In the genomic region with DNA sequence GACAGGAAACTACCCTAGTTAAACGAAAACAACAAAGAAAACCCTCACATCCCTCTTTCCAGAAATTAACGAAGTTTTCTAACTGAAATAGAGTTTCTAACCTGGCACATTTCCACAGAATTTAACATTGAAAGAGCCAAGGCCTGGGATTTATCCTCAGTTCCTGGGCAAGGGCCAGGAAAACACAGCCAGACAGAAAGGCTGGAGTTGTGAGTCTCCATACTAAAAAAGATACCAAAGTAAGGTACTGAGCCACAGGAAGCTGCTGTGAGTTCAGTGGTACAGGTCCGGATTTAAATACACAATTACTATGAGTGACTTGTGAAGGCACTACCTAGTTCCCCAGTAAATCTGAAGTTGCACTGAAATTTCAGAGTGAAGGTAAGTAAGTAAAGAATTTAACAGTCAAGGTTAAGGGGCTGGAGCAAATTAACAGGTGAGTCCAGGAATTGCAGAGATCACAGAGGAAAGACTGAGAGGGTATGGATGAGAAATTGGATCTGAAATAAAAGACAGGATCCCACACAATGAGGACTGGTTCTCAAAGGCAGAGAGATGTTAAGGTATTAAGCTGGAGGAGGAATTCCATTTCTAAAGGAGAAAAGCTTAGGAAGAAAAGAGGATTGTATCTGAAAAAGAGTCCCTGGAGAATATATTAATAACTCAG, we compare ENCODE assay signal across 8 cellular contexts. TPM values are rescaled to one million over a fixed set of nuclear protein-coding genes. Genes with fewer than 3 reads are reported as not detected.
DNase-seq lines count a peak whose midpoint lies in the region; ATAC-seq lines count a peak whose summit lies in the region.

No MANE protein-coding gene starts in this region.

- no peaks in the 10 kb centered on the region for H3K9me3 ChIP-seq in skeletal muscle tissue (ENCODE audit: control insufficient read depth in 3 of 3, low read length in 3 of 3)

- intact Hi-C loops in activated CD4-positive, alpha-beta T cell treated with anti-CD3 and anti-CD28 coated beads, Interleukin-2, amount 10 ng/mL, durations not matched to agents 24 days and 14 days (cut with micrococcal nuclease): loop anchor here (1.0 to 5.0 kb wide), 4 partner anchors 30 to 98 kb away; partner anchors contain the start of genes PIAS3 and RBM8A

- H3K9ac ChIP-seq in skeletal muscle tissue (ENCODE audit: low read depth in 1 of 3, low read length in 3 of 3): peak overlapping the region; percentile 76 to 92 (median 79)

- no peak for ATAC-seq in activated naive CD8-positive, alpha-beta T cell treated with anti-CD3 and anti-CD28 coated beads, Interleukin-2, amount 50 U/mL, for 24 hours
- no peak for ATAC-seq in GM21576 (IDR thresholded peaks at IDR 0.05; ENCODE audit: unreplicated experiment)

- H3K4me3 ChIP-seq in iPS-11a (ENCODE audit: low read depth, low read length): peak overlapping the region; percentile 72
- H3K4me3 ChIP-seq in skeletal muscle tissue (ENCODE audit: low read length in 3 of 3): peak overlapping the region; percentile 69 to 84 (median 77)

- no peaks in the 10 kb centered on the region for H3K36me3 ChIP-seq in skeletal muscle tissue (ENCODE audit: control insufficient read depth in 3 of 3, insufficient read depth in 3 of 3, low read length in 3 of 3)

- no peaks in the 10 kb centered on the region for H3K27me3 Mint-ChIP-seq in activated CD4-positive, alpha-beta T cell treated with anti-CD3 and anti-CD28 coated beads, Interleukin-2, amount 10 ng/mL, durations not matched to agents 24 days and 14 days
- H3K27me3 Mint-ChIP-seq in activated naive CD8-positive, alpha-beta T cell treated with anti-CD3 and anti-CD28 coated beads, Interleukin-2, amount 50 U/mL, for 24 hours: no peaks in the 10 kb centered on the region

- peaks cover 7% of the 10 kb centered on the region for H3K36me3 Mint-ChIP-seq in activated CD4-positive, alpha-beta T cell treated with anti-CD3 and anti-CD28 coated beads, Interleukin-2, amount 10 ng/mL, durations not matched to agents 24 days and 14 days (ENCODE audit: low read depth)
- H3K36me3 Mint-ChIP-seq in activated naive CD8-positive, alpha-beta T cell treated with anti-CD3 and anti-CD28 coated beads, Interleukin-2, amount 50 U/mL, for 24 hours (ENCODE audit: low read depth): peaks cover 18% of the 10 kb centered on the region

- peak overlapping the region; percentile 90 for H3K27ac ChIP-seq in skeletal muscle tissue (ENCODE audit: low read depth, low read length)

- peak overlapping the region; percentile 87 for H3K4me3 Mint-ChIP-seq in activated CD4-positive, alpha-beta T cell treated with anti-CD3 and anti-CD28 coated beads, Interleukin-2, amount 10 ng/mL, durations not matched to agents 24 days and 14 days
- peak overlapping the region; percentile 89 for H3K4me3 Mint-ChIP-seq in activated naive CD8-positive, alpha-beta T cell treated with anti-CD3 and anti-CD28 coated beads, Interleukin-2, amount 50 U/mL, for 24 hours

- peak; percentile 71 for DNase-seq in activated CD4-positive, alpha-beta T cell treated with anti-CD3 and anti-CD28 coated beads, Interleukin-2, amount 10 ng/mL, durations not matched to agents 24 days and 14 days
- DNase-seq in activated CD4-positive, alpha-beta T cell treated with anti-CD3 and anti-CD28 coated beads, Interleukin-2, amount 50 U/mL, for 48 hours: no peak
- no peak for DNase-seq in activated naive CD8-positive, alpha-beta T cell treated with anti-CD3 and anti-CD28 coated beads, Interleukin-2, amount 50 U/mL, for 24 hours
- DNase-seq in NOMO-1 treated with dmso at 0.1 percent for 144 hours (lab: John Stamatoyannopoulos, UW; ENCODE audit: unreplicated experiment) (no peak), SIG-M5 (lab: John Stamatoyannopoulos, UW) (no peak)

- H3K27ac Mint-ChIP-seq in activated CD4-positive, alpha-beta T cell treated with anti-CD3 and anti-CD28 coated beads, Interleukin-2, amount 10 ng/mL, durations not matched to agents 24 days and 14 days: peak overlapping the region; percentile 92
- peak overlapping the region; percentile 86 for H3K27ac Mint-ChIP-seq in activated naive CD8-positive, alpha-beta T cell treated with anti-CD3 and anti-CD28 coated beads, Interleukin-2, amount 50 U/mL, for 24 hours

- H3K4me1 ChIP-seq in skeletal muscle tissue (ENCODE audit: control insufficient read depth in 3 of 3, insufficient read depth in 3 of 3, low read length in 3 of 3): peaks cover 66 to 71% (median 69%) of the 10 kb centered on the region in 3 donors

- peaks cover 49% of the 10 kb centered on the region for H3K4me1 Mint-ChIP-seq in activated CD4-positive, alpha-beta T cell treated with anti-CD3 and anti-CD28 coated beads, Interleukin-2, amount 10 ng/mL, durations not matched to agents 24 days and 14 days
- peaks cover 59% of the 10 kb centered on the region for H3K4me1 Mint-ChIP-seq in activated naive CD8-positive, alpha-beta T cell treated with anti-CD3 and anti-CD28 coated beads, Interleukin-2, amount 50 U/mL, for 24 hours

- H3K9me3 Mint-ChIP-seq in activated CD4-positive, alpha-beta T cell treated with anti-CD3 and anti-CD28 coated beads, Interleukin-2, amount 10 ng/mL, durations not matched to agents 24 days and 14 days: no peaks in the 10 kb centered on the region
- no peaks in the 10 kb centered on the region for H3K9me3 Mint-ChIP-seq in activated naive CD8-positive, alpha-beta T cell treated with anti-CD3 and anti-CD28 coated beads, Interleukin-2, amount 50 U/mL, for 24 hours

- no peaks in the 10 kb centered on the region for H3K27me3 ChIP-seq in skeletal muscle tissue (ENCODE audit: control insufficient read depth in 3 of 3, insufficient read depth in 3 of 3, low read length in 3 of 3)

RNA-seq across cellular contexts. Expression of gene LIX1L, which starts 0.9 kb away (rescaled TPM):
- total RNA-seq in activated CD4-positive, alpha-beta T cell treated with anti-CD3 and anti-CD28 coated beads, Interleukin-2, amount 10 ng/mL, durations not matched to agents 24 days and 14 days: 37.8 and 38.4 TPM in 2 replicates
- 16.2 TPM for total RNA-seq in skeletal muscle tissue

RNA-seq across cellular contexts. Expression of gene ANKRD34A, which starts 7.5 kb away (rescaled TPM):
- 4.8 and 5.2 TPM in 2 replicates for total RNA-seq in activated CD4-positive, alpha-beta T cell treated with anti-CD3 and anti-CD28 coated beads, Interleukin-2, amount 10 ng/mL, durations not matched to agents 24 days and 14 days
- total RNA-seq in skeletal muscle tissue: under 0.01 TPM

RNA-seq across cellular contexts. Expression of gene POLR3GL, which starts 7.6 kb away (rescaled TPM):
- 12.1 and 12.6 TPM in 2 replicates for total RNA-seq in activated CD4-positive, alpha-beta T cell treated with anti-CD3 and anti-CD28 coated beads, Interleukin-2, amount 10 ng/mL, durations not matched to agents 24 days and 14 days
- total RNA-seq in skeletal muscle tissue: 17.7 TPM

RNA-seq across cellular contexts. Expression of gene RBM8A, which starts 29.6 kb away (rescaled TPM):
- 326 and 355 TPM in 2 replicates for total RNA-seq in activated CD4-positive, alpha-beta T cell treated with anti-CD3 and anti-CD28 coated beads, Interleukin-2, amount 10 ng/mL, durations not matched to agents 24 days and 14 days
- total RNA-seq in skeletal muscle tissue: 36.5 TPM

RNA-seq across cellular contexts. Expression of gene PEX11B, which starts 38.4 kb away (rescaled TPM):
- 31.7 and 32.2 TPM in 2 replicates for total RNA-seq in activated CD4-positive, alpha-beta T cell treated with anti-CD3 and anti-CD28 coated beads, Interleukin-2, amount 10 ng/mL, durations not matched to agents 24 days and 14 days
- 26.6 TPM for total RNA-seq in skeletal muscle tissue
